In the genomic region with DNA sequence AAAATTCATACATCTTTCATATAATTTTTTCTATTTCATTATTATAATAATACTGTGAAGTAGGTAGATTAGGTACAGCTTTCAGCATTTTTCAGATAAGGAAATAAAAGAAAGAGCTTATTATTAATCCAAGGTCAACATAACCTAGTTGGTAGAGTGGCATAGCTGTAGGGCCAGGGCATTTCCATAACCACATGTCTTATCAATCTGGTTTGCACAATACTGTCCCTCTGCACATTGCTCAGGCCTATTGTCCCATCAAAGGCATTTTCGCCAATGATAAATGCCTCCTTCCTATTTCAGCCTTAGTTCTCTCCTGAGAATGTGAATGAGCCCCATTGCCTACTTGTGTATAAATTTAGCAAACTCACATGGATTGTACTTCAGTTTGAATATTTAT, we compare ENCODE assay signal across 11 cellular contexts.
"Had no signal": no experiment of that assay in that cellular context is flagged by ENCODE, and none has a peak within 500 bp of the region (broad histone marks: within the 10 kb centered on the region; RNA-seq: fewer than 3 reads in every experiment).

No MANE protein-coding gene starts in this region.

- H3K4me2 ChIP-seq: GM23338 had no signal

- ATAC-seq: GM23338, HCT116 had no signal

- H2AFZ ChIP-seq: GM23248, GM23338 had no signal

- H3K27ac ChIP-seq: GM23248 had no signal

- H3K9me3 ChIP-seq: HAP-1 had no signal

- H3K36me3 ChIP-seq: HAP-1 had no signal

- DNase-seq: GM23248, GOT3, H7, H9, HCEC 1CT, HFFc6 had no signal

- H3K4me1 ChIP-seq: HAP-1 had no signal

- H3K9ac ChIP-seq: GM23248 had no signal

- H3K4me3 ChIP-seq: GM23248, GM23338, HAP-1 had no signal

- FAIRE-seq: H1, H54 had no signal
